25 cellular contexts compared by ENCODE assay signal in genomic region chrX:152231106-152231505, GRCh38.
DNase-seq lines count a peak whose midpoint lies in the region; ATAC-seq, FAIRE-seq and TF ChIP-seq lines count a peak whose summit lies in the region.
"Had no signal": no experiment of that assay in that cellular context is flagged by ENCODE, and none has a peak within 500 bp of the region (broad histone marks: within the 10 kb centered on the region; RNA-seq: fewer than 3 reads in every experiment).

No MANE protein-coding gene starts in this region.

- H3K4me2 ChIP-seq in K562 (ENCODE audit: insufficient read depth, low read length): no peak overlapping the region
- H3K4me2 ChIP-seq: A549, BLaER1 had no signal

- H3K4me3 ChIP-seq in K562 (no peak overlapping the region), pancreas (no peak overlapping the region)
- H3K4me3 ChIP-seq: A549, BLaER1, GM12878 had no signal

- intact Hi-C loops in K562 (cut with micrococcal nuclease) (no loop called here), pancreas (cut with DNase I) (no loop called here), posterior vena cava (cut with DNase I) (no loop called here)

- H3K9me3 ChIP-seq in K562 (replicated peaks; ENCODE audit: control insufficient read depth, insufficient read depth, low read depth, low read length) (no peaks in the 10 kb centered on the region), pancreas (no peaks in the 10 kb centered on the region)
- H3K9me3 ChIP-seq: A549, BE2C, BLaER1 had no signal

- no peak overlapping the region for H3K9ac ChIP-seq in K562 (ENCODE audit: insufficient read depth in 1 of 2, low read depth in 2 of 2, low read length in 2 of 2)
- H3K9ac ChIP-seq: BLaER1 had no signal

- no peak overlapping the region for H2AFZ ChIP-seq in K562 (ENCODE audit: low read depth, low read length)

- BruUV-seq in K562 (replicated peaks; lab: Mats Ljungman, UMichigan): no TSS peak

- CTCF ChIA-PET in K562 (lab: Yijun Ruan, JAX; ENCODE audit: low intra/inter-chr PET ratio): no interaction called here

- no peak for TF ChIP-seq POLR2A in K562 (conservative IDR thresholded peaks at IDR 0.05)

- in situ Hi-C loops in K562 (cut with MboI): no loop called here

- 92% methylated on average over 10 of the region's 10 CpGs for WGBS in K562 (ENCODE audit: insufficient coverage, low coverage, missing lambda C conversion rate)
- 60 to 72% methylated on average over 10 of the region's 10 CpGs for WGBS in pancreas, 2 donors

- H3K79me2 ChIP-seq in K562 (ENCODE audit: control insufficient read depth, insufficient read depth, low read length): no peaks in the 10 kb centered on the region

- FAIRE-seq in K562 (lab: Jason Lieb, UNC) (no peak), frontal cortex (lab: Jason Lieb, UNC) (peak; percentile 86), pancreas (lab: Jason Lieb, UNC) (peak; percentile 97)
- FAIRE-seq: GM12878, GM18507 had no signal

- DNase-seq in K562 (ENCODE audit: extremely low read depth in 1 of 4, low spot score in 3 of 4) (no peak), frontal cortex (ENCODE audit: low spot score in 2 of 2) (no peak), pancreas (no peak), T1000 (lab: John Stamatoyannopoulos, UW) (no peak), posterior vena cava (ENCODE audit: low spot score) (no peak)
- DNase-seq in activated CD4-positive, alpha-beta T cell treated with anti-CD3 and anti-CD28 coated beads for 1 hour: no peak
- DNase-seq: 8988T; BE2C; C1 segment of cervical spinal cord; CD4-positive, alpha-beta memory T cell; CD4-positive, CD25-positive, alpha-beta regulatory T cell; CD8-positive, alpha-beta memory T cell; COR-L47; DMS 273 treated with DMSO at 0.1 percent for 48 hours; DMS153; DMS53; DMS79; DND-41; EL; GDM1 had no signal

- H4K20me1 ChIP-seq in K562 (replicated peaks; ENCODE audit: control insufficient read depth, insufficient read depth, low read length): no peaks in the 10 kb centered on the region
- H4K20me1 ChIP-seq: BLaER1 had no signal

- H3K36me3 ChIP-seq in K562 (ENCODE audit: control insufficient read depth, insufficient read depth, low read length) (no peaks in the 10 kb centered on the region), pancreas (no peaks in the 10 kb centered on the region)
- H3K36me3 ChIP-seq: BE2C, BLaER1 had no signal

- H3K27me3 ChIP-seq in K562 (ENCODE audit: control insufficient read depth in 2 of 2, insufficient read depth in 2 of 2, low read length in 2 of 2) (no peaks in the 10 kb centered on the region), pancreas (peaks cover 0 to 4% (median 0%) of the 10 kb centered on the region in 4 donors)
- H3K27me3 ChIP-seq: BE2C had no signal

- TF ChIP-seq CTCF in K562 (IDR thresholded peaks at IDR 0.05 in 2 of 3, conservative IDR thresholded peaks at IDR 0.05 in 1 of 3; ENCODE audit: insufficient read depth in 2 of 3, low read depth in 1 of 3, low read length in 3 of 3) (no peak), pancreas (IDR thresholded peaks at IDR 0.05) (no peak)

- POLR2A ChIA-PET in K562 (lab: Yijun Ruan, JAX): no interaction called here

- no peaks in the 10 kb centered on the region for H3K9me1 ChIP-seq in K562 (ENCODE audit: control insufficient read depth, insufficient read depth, low read length)

- no peak overlapping the region for H3K27ac ChIP-seq in K562 (ENCODE audit: extremely low read depth, low read depth, low read length)
- no peak overlapping the region for H3K27ac ChIP-seq in pancreas
- H3K27ac ChIP-seq: A549, BLaER1 had no signal

- TF ChIP-seq EP300 in K562 (IDR thresholded peaks at IDR 0.05; ENCODE audit: low read length): no peak

- no peak for TF ChIP-seq RAD21 in K562 (CRISPR knock-in tag; conservative IDR thresholded peaks at IDR 0.05 in 1 of 2, IDR thresholded peaks at IDR 0.05 in 1 of 2)

- no peaks in the 10 kb centered on the region for H3K4me1 ChIP-seq in K562 (replicated peaks in 1 of 2; ENCODE audit: control insufficient read depth in 2 of 2, insufficient read depth in 2 of 2, low read length in 2 of 2)
- no peaks in the 10 kb centered on the region for H3K4me1 ChIP-seq in pancreas
- H3K4me1 ChIP-seq: A549, BE2C, BLaER1 had no signal

- ATAC-seq in K562: no peak
- ATAC-seq in pancreas: no peak
- ATAC-seq in GM21786 (IDR thresholded peaks at IDR 0.05; ENCODE audit: unreplicated experiment): no peak
- ATAC-seq: A549, GM12878 had no signal

TF ChIP-seq in K562, 482 proteins besides CTCF, POLR2A, EP300 and RAD21:
- no peak for TF ChIP-seq KLF16 (IDR thresholded peaks at IDR 0.05)
- no peak for TF ChIP-seq ZNF699 (CRISPR knock-in tag; IDR thresholded peaks at IDR 0.05; ENCODE audit: insufficient replicate concordance)
- TF ChIP-seq NFIX (CRISPR knock-in tag; IDR thresholded peaks at IDR 0.05; ENCODE audit: low read depth): peak; percentile 66
- TF ChIP-seq ZNF140 (CRISPR knock-in tag; IDR thresholded peaks at IDR 0.05): peak; percentile 83; the same call in 1 of the 2 replicates
- 0 out of 2 replicates have a peak, but pooled peaks have one; percentile 47 for TF ChIP-seq PPARD (CRISPR knock-in tag; IDR thresholded peaks at IDR 0.05)
- TF ChIP-seq KDM1A (IDR thresholded peaks at IDR 0.05): peak in 1 of 2 experiments; percentile 75; a peak in 1 of 4 replicates
- TF ChIP-seq ZNF277 (CRISPR knock-in tag; IDR thresholded peaks at IDR 0.05; ENCODE audit: borderline replicate concordance): peak; percentile 91
- peak; percentile 82 for TF ChIP-seq ZNF449 (CRISPR knock-in tag; IDR thresholded peaks at IDR 0.05)
- TF ChIP-seq GMEB1 (CRISPR knock-in tag; IDR thresholded peaks at IDR 0.05): 0 out of 2 replicates have a peak, but pooled peaks have one; percentile 18
- TF ChIP-seq CXXC5 (CRISPR knock-in tag; IDR thresholded peaks at IDR 0.05): no peak
- TF ChIP-seq MTF1 (CRISPR knock-in tag; IDR thresholded peaks at IDR 0.05; ENCODE audit: borderline replicate concordance): peak; percentile 91
- 0 out of 2 replicates have a peak, but pooled peaks have one; percentile 33 for TF ChIP-seq ZNF79 (CRISPR knock-in tag; IDR thresholded peaks at IDR 0.05; ENCODE audit: low read depth)
- peak; percentile 69; the same call in 1 of the 2 replicates for TF ChIP-seq GABPB2 (CRISPR knock-in tag; conservative IDR thresholded peaks at IDR 0.05)
- peak in 1 of 3 experiments; percentile 53; a peak in 1 of 6 replicates for TF ChIP-seq ZBTB11 (CRISPR knock-in tag; IDR thresholded peaks at IDR 0.05)
